Comparison of ENCODE assay signal across 27 cellular contexts in the genomic region with DNA sequence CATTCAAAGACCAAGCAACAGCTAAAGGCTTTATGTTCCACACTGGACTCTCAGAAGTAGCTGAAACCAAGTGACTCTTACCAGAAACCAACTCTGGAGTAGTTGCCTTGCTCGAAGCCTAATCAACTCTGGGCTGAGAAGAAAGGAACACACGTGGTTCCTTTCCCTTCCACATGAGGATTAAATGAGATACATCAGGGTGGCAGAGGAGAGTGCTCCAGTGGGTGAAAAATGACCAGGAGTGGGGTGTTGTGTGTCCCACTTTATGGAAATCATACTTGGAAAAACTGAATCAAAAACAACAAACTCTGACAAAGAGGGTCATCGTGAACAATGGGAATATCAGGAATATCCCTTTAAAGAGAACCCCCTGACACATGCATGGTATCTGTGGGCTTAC.
"Had no signal": no experiment of that assay in that cellular context is flagged by ENCODE, and none has a peak within 500 bp of the region (broad histone marks: within the 10 kb centered on the region; RNA-seq: fewer than 3 reads in every experiment).

No MANE protein-coding gene starts in this region.

- H3K4me3 ChIP-seq: stomach, suprapubic skin, testis, thoracic aorta, thyroid gland, tibial artery, tibial nerve, transverse colon, upper lobe of left lung, upper lobe of right lung, uterus, vagina had no signal

- H3K9me3 ChIP-seq: testis, thoracic aorta, thyroid gland, transverse colon, uterus, vagina had no signal

- H3K27ac ChIP-seq: stomach, suprapubic skin, testis, thoracic aorta, thyroid gland, tibial artery, tibial nerve, transverse colon, upper lobe of left lung, upper lobe of right lung, uterus, vagina had no signal

- H3K4me1 ChIP-seq: stomach, testis, thyroid gland, tibial nerve, upper lobe of left lung, upper lobe of right lung, uterus, vagina had no signal

- FAIRE-seq: urothelium cell line had no signal

- DNase-seq: stimulated activated CD4-positive, alpha-beta T cell treated with anti-CD3 and anti-CD28 coated beads, Interleukin-2, amount 100 ng/mL, for 48 hours; stimulated activated CD4-positive, alpha-beta T cell treated with anti-CD3 and anti-CD28 coated beads, Interleukin-4, amount 100 ng/mL, for 1 hour; stimulated activated CD4-positive, alpha-beta T cell treated with anti-CD3 and anti-CD28 coated beads, Interleukin-4, amount 100 ng/mL, for 24 hours; stimulated activated CD4-positive, alpha-beta T cell treated with anti-CD3 and anti-CD28 coated beads, Interleukin-4, amount 100 ng/mL, for 4 hours; stimulated activated CD8-positive, alpha-beta memory T cell treated with anti-CD3 and anti-CD28 coated beads, Interleukin-4, amount 100 ng/mL, for 48 hours; stimulated activated naive B cell treated with anti-CD40 and anti-IgM and Interleukin-4, amounts not matched to agents 10 μg/mL and 1 μg/mL and 100 μg/mL, for 72 hours; stimulated activated naive CD4-positive, alpha-beta T cell; stimulated activated naive CD4-positive, alpha-beta T cell treated with Interleukin-2 at 50 U/mL for 16 hours; stimulated activated naive CD8-positive, alpha-beta T cell treated with anti-CD3 and anti-CD28 coated beads, Interleukin-15, amount 100 ng/mL, for 72 hours; stimulated activated naive CD8-positive, alpha-beta T cell treated with anti-CD3 and anti-CD28 coated beads, Interleukin-15, Interleukin-2, amounts not matched to agents 100 U/mL and 50 U/mL, for 24 hours; stomach; substantia nigra; testis; thyroid gland; tibial artery; transverse colon; trophoblast cell; upper lobe of left lung; upper lobe of right lung; uterus had no signal

- H3K27me3 ChIP-seq: suprapubic skin, testis, thyroid gland, tibial artery, tibial nerve, transverse colon, upper lobe of left lung, upper lobe of right lung, uterus, vagina had no signal

- ATAC-seq: stimulated activated effector memory CD8-positive, alpha-beta T cell treated with anti-CD3 and anti-CD28 coated beads, Interleukin-12 subunit alpha, Interleukin-12 subunit beta, amount 100 ng/mL, for 72 hours; stimulated activated memory B cell treated with anti-CD40 and anti-IgM and Interleukin-4, amounts not matched to agents 10 μg/mL and 1 μg/mL and 100 μg/mL, for 72 hours; stimulated activated naive B cell treated with anti-CD40 and anti-IgM and Interleukin-4, amounts not matched to agents 10 μg/mL and 1 μg/mL and 100 μg/mL, for 72 hours; stimulated activated naive CD8-positive, alpha-beta T cell treated with anti-CD3 and anti-CD28 coated beads, Interleukin-15, amount 100 ng/mL, for 72 hours; stimulated activated naive CD8-positive, alpha-beta T cell treated with anti-CD3 and anti-CD28 coated beads, Interleukin-15, Interleukin-2, amounts not matched to agents 100 U/mL and 50 U/mL, for 24 hours; upper lobe of right lung had no signal

- H3K36me3 ChIP-seq: stomach, suprapubic skin, thoracic aorta, thyroid gland, tibial artery, tibial nerve, transverse colon, upper lobe of left lung, upper lobe of right lung, uterus, vagina had no signal
